In genomic region chr2:20136149-20136548, GRCh38 we compare ENCODE assay signal across 1 cellular context.
TF ChIP-seq lines count a peak whose summit lies in the region.

No MANE protein-coding gene starts in this region.

TF ChIP-seq in H1, 55 proteins besides CTCF, POLR2A, EP300 and RAD21:
- no peak for TF ChIP-seq FOSL1 (IDR thresholded peaks at IDR 0.05; ENCODE audit: insufficient read depth, low read depth, low read length)
- no peak for TF ChIP-seq RFX5 (IDR thresholded peaks at IDR 0.05; ENCODE audit: borderline replicate concordance, low read depth, low read length)
- TF ChIP-seq SIN3A (conservative IDR thresholded peaks at IDR 0.05 in 1 of 2, IDR thresholded peaks at IDR 0.05 in 1 of 2; ENCODE audit: low read depth in 1 of 2, low read length in 2 of 2), result no peak
- TF ChIP-seq PHF8 (conservative IDR thresholded peaks at IDR 0.05; ENCODE audit: low read depth, low read length), result no peak
- TF ChIP-seq SRF (IDR thresholded peaks at IDR 0.05; ENCODE audit: low read depth, low read length), result no peak
